ENCODE assay signal across 1 cellular context in the genomic region with DNA sequence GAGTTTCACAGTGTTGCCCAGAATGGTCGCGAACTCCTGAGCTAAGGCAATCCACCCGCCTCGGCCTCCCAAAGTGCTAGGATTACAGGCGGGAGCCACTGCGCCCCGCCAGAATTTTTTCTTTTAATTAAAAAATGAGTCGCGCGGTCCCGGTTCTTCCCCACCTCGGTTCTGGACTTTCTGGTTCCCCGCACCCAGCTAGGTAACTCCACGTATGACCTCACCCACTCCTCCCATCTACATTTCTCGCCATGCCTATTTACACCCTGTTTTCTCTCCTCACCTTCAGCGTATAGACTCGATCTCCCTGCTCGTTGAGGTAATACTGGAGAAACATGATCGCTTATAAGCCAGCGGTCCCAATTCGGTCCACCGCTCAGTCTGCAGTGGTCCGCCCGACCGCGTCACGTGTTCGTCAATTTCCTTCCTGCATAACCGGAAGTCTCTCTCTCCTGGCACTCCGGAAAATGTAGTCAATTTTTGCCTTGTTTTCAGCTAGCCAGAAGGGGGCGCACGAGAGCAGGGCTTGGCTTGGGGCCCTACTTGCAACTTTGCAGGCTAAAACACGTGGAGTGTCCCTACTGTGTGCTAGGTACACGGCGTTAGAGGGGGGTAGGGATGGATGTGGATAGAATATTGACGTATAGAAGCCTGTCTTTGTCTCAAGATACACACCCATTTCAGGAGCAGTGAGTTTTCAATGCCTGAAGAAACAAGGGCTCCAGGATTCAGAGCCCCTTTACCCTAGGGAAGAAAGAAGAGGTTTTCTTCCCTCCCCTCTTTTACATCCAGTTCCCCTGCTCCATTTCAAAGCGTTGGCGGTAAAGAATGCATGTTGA.
A peak's percentile ranks its signal among the peaks of the same experiment; 100 is the strongest.
TF ChIP-seq lines count a peak whose summit lies in the region.

NOP10 (minus strand) TSS at position 400 of the 839 bp plus-strand sequence; CDS start at position 337, 63 bp downstream.
A gene with protein sequence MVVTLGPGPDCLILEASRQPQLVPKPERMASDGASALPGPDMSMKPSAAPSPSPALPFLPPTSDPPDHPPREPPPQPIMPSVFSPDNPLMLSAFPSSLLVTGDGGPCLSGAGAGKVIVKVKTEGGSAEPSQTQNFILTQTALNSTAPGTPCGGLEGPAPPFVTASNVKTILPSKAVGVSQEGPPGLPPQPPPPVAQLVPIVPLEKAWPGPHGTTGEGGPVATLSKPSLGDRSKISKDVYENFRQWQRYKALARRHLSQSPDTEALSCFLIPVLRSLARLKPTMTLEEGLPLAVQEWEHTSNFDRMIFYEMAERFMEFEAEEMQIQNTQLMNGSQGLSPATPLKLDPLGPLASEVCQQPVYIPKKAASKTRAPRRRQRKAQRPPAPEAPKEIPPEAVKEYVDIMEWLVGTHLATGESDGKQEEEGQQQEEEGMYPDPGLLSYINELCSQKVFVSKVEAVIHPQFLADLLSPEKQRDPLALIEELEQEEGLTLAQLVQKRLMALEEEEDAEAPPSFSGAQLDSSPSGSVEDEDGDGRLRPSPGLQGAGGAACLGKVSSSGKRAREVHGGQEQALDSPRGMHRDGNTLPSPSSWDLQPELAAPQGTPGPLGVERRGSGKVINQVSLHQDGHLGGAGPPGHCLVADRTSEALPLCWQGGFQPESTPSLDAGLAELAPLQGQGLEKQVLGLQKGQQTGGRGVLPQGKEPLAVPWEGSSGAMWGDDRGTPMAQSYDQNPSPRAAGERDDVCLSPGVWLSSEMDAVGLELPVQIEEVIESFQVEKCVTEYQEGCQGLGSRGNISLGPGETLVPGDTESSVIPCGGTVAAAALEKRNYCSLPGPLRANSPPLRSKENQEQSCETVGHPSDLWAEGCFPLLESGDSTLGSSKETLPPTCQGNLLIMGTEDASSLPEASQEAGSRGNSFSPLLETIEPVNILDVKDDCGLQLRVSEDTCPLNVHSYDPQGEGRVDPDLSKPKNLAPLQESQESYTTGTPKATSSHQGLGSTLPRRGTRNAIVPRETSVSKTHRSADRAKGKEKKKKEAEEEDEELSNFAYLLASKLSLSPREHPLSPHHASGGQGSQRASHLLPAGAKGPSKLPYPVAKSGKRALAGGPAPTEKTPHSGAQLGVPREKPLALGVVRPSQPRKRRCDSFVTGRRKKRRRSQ (plus strand): TSS at position 579 of the 839 bp plus-strand sequence. CDS start 382 bp downstream, outside the sequence.

TF ChIP-seq in HepG2, 621 proteins besides CTCF, POLR2A, EP300 and RAD21 (continued from another document and continues in another):
- TF ChIP-seq, protein P1, sequence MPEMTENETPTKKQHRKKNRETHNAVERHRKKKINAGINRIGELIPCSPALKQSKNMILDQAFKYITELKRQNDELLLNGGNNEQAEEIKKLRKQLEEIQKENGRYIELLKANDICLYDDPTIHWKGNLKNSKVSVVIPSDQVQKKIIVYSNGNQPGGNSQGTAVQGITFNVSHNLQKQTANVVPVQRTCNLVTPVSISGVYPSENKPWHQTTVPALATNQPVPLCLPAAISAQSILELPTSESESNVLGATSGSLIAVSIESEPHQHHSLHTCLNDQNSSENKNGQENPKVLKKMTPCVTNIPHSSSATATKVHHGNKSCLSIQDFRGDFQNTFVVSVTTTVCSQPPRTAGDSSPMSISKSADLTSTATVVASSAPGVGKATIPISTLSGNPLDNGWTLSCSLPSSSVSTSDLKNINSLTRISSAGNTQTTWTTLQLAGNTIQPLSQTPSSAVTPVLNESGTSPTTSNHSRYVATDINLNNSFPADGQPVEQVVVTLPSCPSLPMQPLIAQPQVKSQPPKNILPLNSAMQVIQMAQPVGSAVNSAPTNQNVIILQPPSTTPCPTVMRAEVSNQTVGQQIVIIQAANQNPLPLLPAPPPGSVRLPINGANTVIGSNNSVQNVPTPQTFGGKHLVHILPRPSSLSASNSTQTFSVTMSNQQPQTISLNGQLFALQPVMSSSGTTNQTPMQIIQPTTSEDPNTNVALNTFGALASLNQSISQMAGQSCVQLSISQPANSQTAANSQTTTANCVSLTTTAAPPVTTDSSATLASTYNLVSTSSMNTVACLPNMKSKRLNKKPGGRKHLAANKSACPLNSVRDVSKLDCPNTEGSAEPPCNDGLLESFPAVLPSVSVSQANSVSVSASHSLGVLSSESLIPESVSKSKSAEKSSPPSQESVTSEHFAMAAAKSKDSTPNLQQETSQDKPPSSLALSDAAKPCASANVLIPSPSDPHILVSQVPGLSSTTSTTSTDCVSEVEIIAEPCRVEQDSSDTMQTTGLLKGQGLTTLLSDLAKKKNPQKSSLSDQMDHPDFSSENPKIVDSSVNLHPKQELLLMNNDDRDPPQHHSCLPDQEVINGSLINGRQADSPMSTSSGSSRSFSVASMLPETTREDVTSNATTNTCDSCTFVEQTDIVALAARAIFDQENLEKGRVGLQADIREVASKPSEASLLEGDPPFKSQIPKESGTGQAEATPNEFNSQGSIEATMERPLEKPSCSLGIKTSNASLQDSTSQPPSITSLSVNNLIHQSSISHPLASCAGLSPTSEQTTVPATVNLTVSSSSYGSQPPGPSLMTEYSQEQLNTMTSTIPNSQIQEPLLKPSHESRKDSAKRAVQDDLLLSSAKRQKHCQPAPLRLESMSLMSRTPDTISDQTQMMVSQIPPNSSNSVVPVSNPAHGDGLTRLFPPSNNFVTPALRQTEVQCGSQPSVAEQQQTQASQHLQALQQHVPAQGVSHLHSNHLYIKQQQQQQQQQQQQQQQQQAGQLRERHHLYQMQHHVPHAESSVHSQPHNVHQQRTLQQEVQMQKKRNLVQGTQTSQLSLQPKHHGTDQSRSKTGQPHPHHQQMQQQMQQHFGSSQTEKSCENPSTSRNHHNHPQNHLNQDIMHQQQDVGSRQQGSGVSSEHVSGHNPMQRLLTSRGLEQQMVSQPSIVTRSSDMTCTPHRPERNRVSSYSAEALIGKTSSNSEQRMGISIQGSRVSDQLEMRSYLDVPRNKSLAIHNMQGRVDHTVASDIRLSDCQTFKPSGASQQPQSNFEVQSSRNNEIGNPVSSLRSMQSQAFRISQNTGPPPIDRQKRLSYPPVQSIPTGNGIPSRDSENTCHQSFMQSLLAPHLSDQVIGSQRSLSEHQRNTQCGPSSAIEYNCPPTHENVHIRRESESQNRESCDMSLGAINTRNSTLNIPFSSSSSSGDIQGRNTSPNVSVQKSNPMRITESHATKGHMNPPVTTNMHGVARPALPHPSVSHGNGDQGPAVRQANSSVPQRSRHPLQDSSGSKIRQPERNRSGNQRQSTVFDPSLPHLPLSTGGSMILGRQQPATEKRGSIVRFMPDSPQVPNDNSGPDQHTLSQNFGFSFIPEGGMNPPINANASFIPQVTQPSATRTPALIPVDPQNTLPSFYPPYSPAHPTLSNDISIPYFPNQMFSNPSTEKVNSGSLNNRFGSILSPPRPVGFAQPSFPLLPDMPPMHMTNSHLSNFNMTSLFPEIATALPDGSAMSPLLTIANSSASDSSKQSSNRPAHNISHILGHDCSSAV (CRISPR knock-in tag; IDR thresholded peaks at IDR 0.05; ENCODE audit: borderline replicate concordance) = no peak
- TF ChIP-seq PRPF4 (IDR thresholded peaks at IDR 0.05; ENCODE audit: low read depth, low read length, poor library complexity, severe bottlenecking) (no peak), ZFP36L2 (CRISPR knock-in tag; IDR thresholded peaks at IDR 0.05) (no peak), PAF1 (CRISPR knock-in tag; IDR thresholded peaks at IDR 0.05) (no peak), ZNF225 (CRISPR knock-in tag; IDR thresholded peaks at IDR 0.05) (no peak), YEATS2 (CRISPR knock-in tag; IDR thresholded peaks at IDR 0.05; ENCODE audit: borderline replicate concordance) (peak; percentile 89), ZNF430 (CRISPR knock-in tag; IDR thresholded peaks at IDR 0.05) (no peak), REST (IDR thresholded peaks at IDR 0.05; ENCODE audit: borderline replicate concordance in 1 of 2, low read depth in 1 of 2, low read length in 2 of 2) (peak in 1 of 2 experiments; percentile 22; a peak in 1 of 4 replicates), ZFP36L1 (CRISPR knock-in tag; IDR thresholded peaks at IDR 0.05) (peak; percentile 56; the same call in 1 of the 2 replicates), AKNA (CRISPR knock-in tag; IDR thresholded peaks at IDR 0.05; ENCODE audit: borderline replicate concordance) (no peak), NFYB (CRISPR knock-in tag; IDR thresholded peaks at IDR 0.05) (no peak), PTBP1 (IDR thresholded peaks at IDR 0.05; ENCODE audit: low read depth, low read length, poor library complexity, severe bottlenecking) (no peak), MAFG (CRISPR knock-in tag; IDR thresholded peaks at IDR 0.05) (no peak), ZNF367 (CRISPR knock-in tag; IDR thresholded peaks at IDR 0.05; ENCODE audit: borderline replicate concordance) (no peak)
- TF ChIP-seq, protein P2, sequence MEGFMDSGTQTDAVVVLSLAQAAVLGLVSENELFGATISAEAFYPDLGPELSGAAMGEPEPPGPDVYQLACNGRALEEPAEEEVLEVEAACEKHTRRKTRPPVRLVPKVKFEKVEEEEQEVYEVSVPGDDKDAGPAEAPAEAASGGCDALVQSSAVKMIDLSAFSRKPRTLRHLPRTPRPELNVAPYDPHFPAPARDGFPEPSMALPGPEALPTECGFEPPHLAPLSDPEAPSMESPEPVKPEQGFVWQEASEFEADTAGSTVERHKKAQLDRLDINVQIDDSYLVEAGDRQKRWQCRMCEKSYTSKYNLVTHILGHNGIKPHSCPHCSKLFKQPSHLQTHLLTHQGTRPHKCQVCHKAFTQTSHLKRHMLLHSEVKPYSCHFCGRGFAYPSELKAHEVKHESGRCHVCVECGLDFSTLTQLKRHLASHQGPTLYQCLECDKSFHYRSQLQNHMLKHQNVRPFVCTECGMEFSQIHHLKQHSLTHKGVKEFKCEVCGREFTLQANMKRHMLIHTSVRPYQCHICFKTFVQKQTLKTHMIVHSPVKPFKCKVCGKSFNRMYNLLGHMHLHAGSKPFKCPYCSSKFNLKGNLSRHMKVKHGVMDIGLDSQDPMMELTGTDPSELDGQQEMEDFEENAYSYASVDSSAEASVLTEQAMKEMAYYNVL (CRISPR knock-in tag; IDR thresholded peaks at IDR 0.05; ENCODE audit: borderline replicate concordance) = 0 out of 2 replicates have a peak, but pooled peaks have one; percentile 42
- TF ChIP-seq, protein P3, sequence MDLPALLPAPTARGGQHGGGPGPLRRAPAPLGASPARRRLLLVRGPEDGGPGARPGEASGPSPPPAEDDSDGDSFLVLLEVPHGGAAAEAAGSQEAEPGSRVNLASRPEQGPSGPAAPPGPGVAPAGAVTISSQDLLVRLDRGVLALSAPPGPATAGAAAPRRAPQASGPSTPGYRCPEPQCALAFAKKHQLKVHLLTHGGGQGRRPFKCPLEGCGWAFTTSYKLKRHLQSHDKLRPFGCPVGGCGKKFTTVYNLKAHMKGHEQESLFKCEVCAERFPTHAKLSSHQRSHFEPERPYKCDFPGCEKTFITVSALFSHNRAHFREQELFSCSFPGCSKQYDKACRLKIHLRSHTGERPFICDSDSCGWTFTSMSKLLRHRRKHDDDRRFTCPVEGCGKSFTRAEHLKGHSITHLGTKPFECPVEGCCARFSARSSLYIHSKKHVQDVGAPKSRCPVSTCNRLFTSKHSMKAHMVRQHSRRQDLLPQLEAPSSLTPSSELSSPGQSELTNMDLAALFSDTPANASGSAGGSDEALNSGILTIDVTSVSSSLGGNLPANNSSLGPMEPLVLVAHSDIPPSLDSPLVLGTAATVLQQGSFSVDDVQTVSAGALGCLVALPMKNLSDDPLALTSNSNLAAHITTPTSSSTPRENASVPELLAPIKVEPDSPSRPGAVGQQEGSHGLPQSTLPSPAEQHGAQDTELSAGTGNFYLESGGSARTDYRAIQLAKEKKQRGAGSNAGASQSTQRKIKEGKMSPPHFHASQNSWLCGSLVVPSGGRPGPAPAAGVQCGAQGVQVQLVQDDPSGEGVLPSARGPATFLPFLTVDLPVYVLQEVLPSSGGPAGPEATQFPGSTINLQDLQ (CRISPR knock-in tag; IDR thresholded peaks at IDR 0.05) = no peak
